8 cellular contexts compared by ENCODE assay signal in genomic region chr2:238288650-238289573, GRCh38. TPM values are rescaled to one million over a fixed set of nuclear protein-coding genes. Genes with fewer than 3 reads are reported as not detected.
DNase-seq lines count a peak whose midpoint lies in the region; ATAC-seq, FAIRE-seq and TF ChIP-seq lines count a peak whose summit lies in the region.

No MANE protein-coding gene starts in this region.

- POLR2A ChIA-PET in AG04450 (lab: Yijun Ruan, JAX): interaction anchor here (0.5 to 1.1 kb wide), 3 partner anchors 30 to 1044 kb away, joined by 3 to 7 read pairs (median 3); no protein-coding TSS in a partner anchor

- intact Hi-C loops in spleen (cut with DNase I; ENCODE audit: low total_unique reads): no loop called here

- H3K27ac Mint-ChIP-seq in immature natural killer cell: peak overlapping the region; percentile 96 to 100 (median 98)

- TF ChIP-seq POLR2A in spleen (IDR thresholded peaks at IDR 0.05): peak in 1 of 3 donors; percentile 62

- TF ChIP-seq CTCF in AG04450 (IDR thresholded peaks at IDR 0.05; ENCODE audit: low read depth, low read length) (peak; percentile 35; the same call in 1 of the 2 replicates), WERI-Rb-1 (IDR thresholded peaks at IDR 0.05; ENCODE audit: low read depth, low read length) (peak; percentile 40), bronchial epithelial cell (IDR thresholded peaks at IDR 0.05; ENCODE audit: insufficient read depth, low read length, severe bottlenecking) (peak; percentile 39), spleen (IDR thresholded peaks at IDR 0.05 in 8 of 11, conservative IDR thresholded peaks at IDR 0.05 in 3 of 11) (peak in 5 of 11 experiments; percentile 27 to 44 (median 34))

- 1% methylated on average over 46 to 108 of the region's 108 CpGs for WGBS in spleen, 5 donors

- no peaks in the 10 kb centered on the region for H3K36me3 Mint-ChIP-seq in immature natural killer cell

- H3K4me3 ChIP-seq in AG04450 (ENCODE audit: low read depth, low read length) (peak overlapping the region; percentile 83), WERI-Rb-1 (ENCODE audit: low read depth, low read length) (peak overlapping the region; percentile 56), bronchial epithelial cell (ENCODE audit: low read depth, low read length) (peak overlapping the region; percentile 89), spleen (peak overlapping the region; percentile 70 to 94 (median 82))

- DNase-seq in AG04450 (ENCODE audit: low read depth, low spot score) (peak; percentile 97), NCI-H2196 (lab: John Stamatoyannopoulos, UW; ENCODE audit: unreplicated experiment) (peak; percentile 98), WERI-Rb-1 (peak; percentile 98), bronchial epithelial cell (ENCODE audit: low read depth) (peak; percentile 90), immature natural killer cell (peak; percentile 98), spleen (peak; percentile 99)

- FAIRE-seq in bronchial epithelial cell (lab: Jason Lieb, UNC): no peak

- H3K4me3 Mint-ChIP-seq in immature natural killer cell: peak overlapping the region; percentile 82 to 94 (median 91)

- no peak overlapping the region for H3K27ac ChIP-seq in AG04450 (ENCODE audit: low read depth, low read length)
- peak overlapping the region; percentile 69 for H3K27ac ChIP-seq in WERI-Rb-1
- peak overlapping the region; percentile 61 to 94 (median 90) for H3K27ac ChIP-seq in spleen

- no peaks in the 10 kb centered on the region for H3K9me3 Mint-ChIP-seq in immature natural killer cell

- peaks cover 37 to 39% of the 10 kb centered on the region in 2 donors for H3K4me1 Mint-ChIP-seq in immature natural killer cell

- no peaks in the 10 kb centered on the region for H3K36me3 ChIP-seq in WERI-Rb-1
- H3K36me3 ChIP-seq in bronchial epithelial cell (ENCODE audit: control insufficient read depth, insufficient read depth, low read length): no peaks in the 10 kb centered on the region
- H3K36me3 ChIP-seq in spleen: no peaks in the 10 kb centered on the region

- peaks cover 16 to 22% (median 20%) of the 10 kb centered on the region in 3 donors for H3K27me3 Mint-ChIP-seq in immature natural killer cell (ENCODE audit: low read depth in 3 of 3)

- no peaks in the 10 kb centered on the region for H3K9me3 ChIP-seq in AG04450 (ENCODE audit: control insufficient read depth, insufficient read depth, low read length)
- H3K9me3 ChIP-seq in WERI-Rb-1 (ENCODE audit: severe bottlenecking): no peaks in the 10 kb centered on the region
- no peaks in the 10 kb centered on the region for H3K9me3 ChIP-seq in spleen

- peaks cover 4% of the 10 kb centered on the region for H3K27me3 ChIP-seq in AG04450 (ENCODE audit: control insufficient read depth, insufficient read depth, low read length)
- no peaks in the 10 kb centered on the region for H3K27me3 ChIP-seq in WERI-Rb-1 (ENCODE audit: insufficient read depth, low read depth, severe bottlenecking)
- no peaks in the 10 kb centered on the region for H3K27me3 ChIP-seq in bronchial epithelial cell (ENCODE audit: control insufficient read depth, insufficient read depth, low read length)
- H3K27me3 ChIP-seq in spleen (replicated peaks in 1 of 7): no peaks in the 10 kb centered on the region

- peaks cover 21 to 60% (median 43%) of the 10 kb centered on the region in 6 donors for H3K4me1 ChIP-seq in spleen

- ATAC-seq in GM18870 (IDR thresholded peaks at IDR 0.05; ENCODE audit: unreplicated experiment): peak; percentile 91
- ATAC-seq in HG03135 (IDR thresholded peaks at IDR 0.05; ENCODE audit: unreplicated experiment): peak; percentile 89

- CTCF ChIA-PET in AG04450 (lab: Charles Lee): no interaction called here

RNA-seq across cellular contexts. Expression of gene PER2, which starts 0.5 kb away (rescaled TPM):
- polyA plus RNA-seq in AG04450 (2011; rRNA removed) (1.7 and 1.9 TPM in 2 replicates), immature natural killer cell (1 to 10 TPM; 1.0 to 8.5 (median 7.2) TPM), spleen (1 to 10 TPM; 2.0 to 3.7 (median 2.6) TPM)
- polyA minus RNA-seq in AG04450 (2011; rRNA and poly(A)+ RNA removed): 8.0 and 8.9 TPM in 2 replicates
- total RNA-seq in bronchial epithelial cell (11.3 and 19.1 TPM in 2 replicates), spleen (10 to 100 TPM in 6 of 7 donors, 1 to 10 TPM in 1; 9.7 to 16.2 (median 14.8) TPM)

RNA-seq across cellular contexts. Expression of gene TRAF3IP1, which starts 31.4 kb away (rescaled TPM):
- 5.9 and 7.3 TPM in 2 replicates for polyA plus RNA-seq in AG04450 (2011; rRNA removed)
- 9.5 and 10.5 TPM in 2 replicates for polyA minus RNA-seq in AG04450 (2011; rRNA and poly(A)+ RNA removed)
- 9.2 and 11.4 TPM in 2 replicates for total RNA-seq in bronchial epithelial cell
- polyA plus RNA-seq in immature natural killer cell: 1 to 10 TPM; 1.9 to 7.0 (median 2.2) TPM
- 10 to 100 TPM in 4 of 7 donors, 1 to 10 TPM in 3; 7.8 to 19.2 (median 10.8) TPM for total RNA-seq in spleen
- 1 to 10 TPM; 2.6 to 3.7 (median 3.2) TPM for polyA plus RNA-seq in spleen

RNA-seq across cellular contexts. Expression of gene HES6, which starts 49.1 kb away (rescaled TPM):
- 2.9 and 3.9 TPM in 2 replicates for polyA plus RNA-seq in AG04450 (2011; rRNA removed)
- polyA minus RNA-seq in AG04450 (2011; rRNA and poly(A)+ RNA removed): 0.26 and 1.1 TPM in 2 replicates
- 36.1 and 44.3 TPM in 2 replicates for total RNA-seq in bronchial epithelial cell
- 10 to 100 TPM; 27.3 to 36.5 (median 34.5) TPM for polyA plus RNA-seq in immature natural killer cell
- total RNA-seq in spleen: 10 to 100 TPM in 3 of 7 donors, 1 to 10 TPM in 4; 3.9 to 22.7 (median 8.1) TPM
- polyA plus RNA-seq in spleen: 10 to 100 TPM in 1 of 3 donors, 1 to 10 TPM in 2; 6.2 to 14.2 (median 8.6) TPM
